In genomic region chr10:17013131-17013530, GRCh38 we compare ENCODE assay signal across 1 cellular context.
TF ChIP-seq lines count a peak whose summit lies in the region.

No MANE protein-coding gene starts in this region.

TF ChIP-seq in HEK293, 187 proteins besides CTCF, POLR2A, EP300 and RAD21 (continued from another document):
- TF ChIP-seq, protein P1, sequence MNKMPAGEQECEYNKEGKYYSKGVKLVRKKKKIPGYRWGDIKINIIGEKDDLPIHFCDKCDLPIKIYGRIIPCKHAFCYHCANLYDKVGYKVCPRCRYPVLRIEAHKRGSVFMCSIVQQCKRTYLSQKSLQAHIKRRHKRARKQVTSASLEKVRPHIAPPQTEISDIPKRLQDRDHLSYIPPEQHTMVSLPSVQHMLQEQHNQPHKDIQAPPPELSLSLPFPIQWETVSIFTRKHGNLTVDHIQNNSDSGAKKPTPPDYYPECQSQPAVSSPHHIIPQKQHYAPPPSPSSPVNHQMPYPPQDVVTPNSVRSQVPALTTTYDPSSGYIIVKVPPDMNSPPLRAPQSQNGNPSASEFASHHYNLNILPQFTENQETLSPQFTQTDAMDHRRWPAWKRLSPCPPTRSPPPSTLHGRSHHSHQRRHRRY (tag by site-specific recombination; IDR thresholded peaks at IDR 0.05), result no peak
